In the genomic region with DNA sequence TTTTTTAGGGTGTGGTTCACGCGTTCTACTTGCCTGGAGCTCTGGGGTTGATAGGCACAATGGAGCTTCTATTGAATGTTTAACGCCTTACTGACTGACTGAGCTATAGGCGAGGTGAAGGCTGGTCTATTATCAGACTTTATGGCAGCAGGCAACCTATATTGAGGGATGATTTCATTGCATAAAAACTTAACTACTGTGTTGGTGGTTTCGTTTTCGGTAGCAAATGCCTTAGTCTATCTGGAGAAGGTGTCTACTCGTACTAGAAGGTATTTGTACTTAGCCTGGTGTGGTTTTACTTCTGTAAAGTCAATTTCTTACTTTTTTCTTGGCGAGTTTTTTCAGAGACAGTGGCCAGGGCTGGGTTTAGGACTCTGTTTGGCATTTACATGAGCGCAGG, we compare ENCODE assay signal across 8 cellular contexts.
DNase-seq lines count a peak whose midpoint lies in the region; FAIRE-seq and TF ChIP-seq lines count a peak whose summit lies in the region.
"Not testable (repeated sequence)": the region's sequence is repeated elsewhere in the genome, so short reads cannot be mapped to it uniquely, and the experiment has no call there.

No MANE protein-coding gene starts in this region.

- H3K9me2 ChIP-seq in MM.1S (replicated peaks; ENCODE audit: insufficient read depth, low read length); hepatocyte (replicated peaks; ENCODE audit: insufficient read depth): not testable (repeated sequence)

- H3K4me3 Mint-ChIP-seq in astrocyte (ENCODE audit: unreplicated experiment) (peak overlapping the region; percentile 52), type B pancreatic cell (peak overlapping the region; percentile 75)

- H3F3A ChIP-seq in MM.1S (ENCODE audit: insufficient read depth, low read length): peaks cover 11% of the 10 kb centered on the region

- H3K4me3 ChIP-seq in MM.1S (ENCODE audit: low read length) (peak overlapping the region; percentile 58), endocrine pancreas (ENCODE audit: control insufficient read depth, insufficient read depth, low read length) (peak overlapping the region; percentile 82), hepatocyte (peak overlapping the region; percentile 5), mucosa of rectum (ENCODE audit: low read length in 2 of 2) (peak overlapping the region; percentile 72 to 78), parathyroid adenoma (ENCODE audit: low read depth, low read length) (peak overlapping the region; percentile 43)
- not testable (repeated sequence) for H3K4me3 ChIP-seq in astrocyte (ENCODE audit: insufficient read depth, low read depth, low read length)

- H4K20me1 ChIP-seq in MM.1S (ENCODE audit: insufficient read depth, low read length); astrocyte (ENCODE audit: insufficient read depth, low read length); hepatocyte (ENCODE audit: insufficient read depth, poor library complexity, severe bottlenecking): not testable (repeated sequence)

- not testable (repeated sequence) for H3K36me3 Mint-ChIP-seq in astrocyte (ENCODE audit: low read depth, unreplicated experiment); type B pancreatic cell

- not testable (repeated sequence) for H2AFZ ChIP-seq in MM.1S (ENCODE audit: low read length); astrocyte (ENCODE audit: low read depth, low read length)
- H2AFZ ChIP-seq in hepatocyte: peak overlapping the region; percentile 26
- H2AFZ ChIP-seq in parathyroid adenoma: peak overlapping the region; percentile 70

- not testable (repeated sequence) for H3K36me3 ChIP-seq in MM.1S (replicated peaks; ENCODE audit: insufficient read depth, low read length); astrocyte (ENCODE audit: insufficient read depth, low read length); endocrine pancreas (ENCODE audit: control insufficient read depth, insufficient read depth, low read length); hepatocyte (replicated peaks; ENCODE audit: insufficient read depth, low read depth); mucosa of rectum (ENCODE audit: control insufficient read depth in 2 of 2, insufficient read depth in 2 of 2, low read length in 2 of 2); parathyroid adenoma (ENCODE audit: control insufficient read depth, insufficient read depth, low read length)

- H3K4me1 Mint-ChIP-seq in astrocyte (ENCODE audit: low read depth, unreplicated experiment) (peaks cover 19% of the 10 kb centered on the region), type B pancreatic cell (ENCODE audit: unreplicated experiment) (peaks cover 18% of the 10 kb centered on the region)

- H3K9me3 Mint-ChIP-seq in astrocyte (ENCODE audit: unreplicated experiment); type B pancreatic cell: not testable (repeated sequence)

- H3K79me2 ChIP-seq in MM.1S (ENCODE audit: low read length): peaks cover 11% of the 10 kb centered on the region
- H3K79me2 ChIP-seq in astrocyte (ENCODE audit: insufficient read depth, low read length); hepatocyte; parathyroid adenoma: not testable (repeated sequence)

- TF ChIP-seq CTCF in MM.1S (IDR thresholded peaks at IDR 0.05; ENCODE audit: low read length); astrocyte (IDR thresholded peaks at IDR 0.05; ENCODE audit: insufficient read depth, low read depth, low read length); hepatocyte (IDR thresholded peaks at IDR 0.05; ENCODE audit: poor library complexity); parathyroid adenoma (IDR thresholded peaks at IDR 0.05); type B pancreatic cell (conservative IDR thresholded peaks at IDR 0.05): not testable (repeated sequence)

- H3K9me3 ChIP-seq in MM.1S (replicated peaks; ENCODE audit: insufficient read depth, low read length); astrocyte (ENCODE audit: insufficient read depth, low read depth, low read length); endocrine pancreas (ENCODE audit: control insufficient read depth, low read length); hepatocyte (ENCODE audit: low read depth); mucosa of rectum (ENCODE audit: control insufficient read depth in 2 of 2, low read length in 2 of 2); parathyroid adenoma (ENCODE audit: control insufficient read depth, low read length): not testable (repeated sequence)

- not testable (repeated sequence) for H3K4me1 ChIP-seq in MM.1S (ENCODE audit: low read length); astrocyte (ENCODE audit: insufficient read depth, low read length); endocrine pancreas (ENCODE audit: control insufficient read depth, insufficient read depth, low read length); hepatocyte (ENCODE audit: insufficient read depth); mucosa of rectum (ENCODE audit: control insufficient read depth in 2 of 2, insufficient read depth in 2 of 2, low read length in 2 of 2)
- H3K4me1 ChIP-seq in parathyroid adenoma: peaks cover 36% of the 10 kb centered on the region

- not testable (repeated sequence) for H3K27me3 ChIP-seq in MM.1S (replicated peaks; ENCODE audit: insufficient read depth, low read length); astrocyte (ENCODE audit: insufficient read depth, low read length); endocrine pancreas (ENCODE audit: control insufficient read depth, insufficient read depth, low read length); hepatocyte; mucosa of rectum (ENCODE audit: control insufficient read depth in 2 of 2, insufficient read depth in 2 of 2, low read length in 2 of 2); parathyroid adenoma (ENCODE audit: control insufficient read depth, insufficient read depth, low read length)

- H3K27ac Mint-ChIP-seq in astrocyte (ENCODE audit: unreplicated experiment) (peak overlapping the region; percentile 82), type B pancreatic cell (peak overlapping the region; percentile 81)

- DNase-seq in A172 (ENCODE audit: low spot score) (peak; percentile 11), MM.1S (peak; percentile 68)
- not testable (repeated sequence) for DNase-seq in astrocyte (ENCODE audit: low read depth); hepatocyte (ENCODE audit: low spot score); type B pancreatic cell (ENCODE audit: extremely low spot score, unreplicated experiment)

- peak overlapping the region; percentile 53 for H3K4me2 ChIP-seq in MM.1S (ENCODE audit: low read depth, low read length)
- H3K4me2 ChIP-seq in astrocyte (ENCODE audit: low read length): not testable (repeated sequence)
- peak overlapping the region; percentile 75 for H3K4me2 ChIP-seq in hepatocyte
- peak overlapping the region; percentile 34 for H3K4me2 ChIP-seq in parathyroid adenoma (ENCODE audit: low read length)

- not testable (repeated sequence) for H3K27me3 Mint-ChIP-seq in astrocyte (ENCODE audit: low read depth, unreplicated experiment); type B pancreatic cell

- not testable (repeated sequence) for FAIRE-seq in astrocyte (lab: Jason Lieb, UNC)

- 71% methylated on average over 9 of the region's 9 CpGs for WGBS in hepatocyte (ENCODE audit: low lambda C conversion rate, missing lambda C conversion rate)

- H3K9ac ChIP-seq in MM.1S (ENCODE audit: low read length) (peak overlapping the region; percentile 90), mucosa of rectum (ENCODE audit: low read depth in 1 of 2, low read length in 2 of 2) (peak overlapping the region; percentile 63)
- H3K9ac ChIP-seq in astrocyte (ENCODE audit: low read length); endocrine pancreas (ENCODE audit: control insufficient read depth, insufficient read depth, low read length); parathyroid adenoma: not testable (repeated sequence)

- H3K27ac ChIP-seq in MM.1S (ENCODE audit: low read length) (peak overlapping the region; percentile 95), hepatocyte (peak overlapping the region; percentile 94), mucosa of rectum (ENCODE audit: low read depth in 2 of 2, low read length in 2 of 2) (peak overlapping the region; percentile 80 to 87), parathyroid adenoma (peak overlapping the region; percentile 98)
- not testable (repeated sequence) for H3K27ac ChIP-seq in astrocyte (ENCODE audit: low read depth, low read length)
